ENCODE assay signal across 8 cellular contexts in genomic region chr3:102180291-102180931, GRCh38.
DNase-seq lines count a peak whose midpoint lies in the region; ATAC-seq and TF ChIP-seq lines count a peak whose summit lies in the region.

No MANE protein-coding gene starts in this region.

- CTCF ChIA-PET in activated B cell treated with CpG ODN at 0.5 μM for 24 hours (lab: Charles Lee), result interaction anchor here (0.9 to 1.7 kb wide), 5 partner anchors 9 to 366 kb away, joined by 3 to 6 read pairs (median 3); no protein-coding TSS in a partner anchor

- POLR2A ChIA-PET in activated B cell treated with CpG ODN at 0.5 μM for 24 hours (lab: Charles Lee), result interaction anchor here (0.9 to 3.7 kb wide), 7 partner anchors 121 to 331 kb away, joined by 3 to 14 read pairs (median 4); partner anchors contain the start of gene NFKBIZ

- peak; percentile 32 for ATAC-seq in HG02763 (IDR thresholded peaks at IDR 0.05; ENCODE audit: unreplicated experiment)
- ATAC-seq in activated B cell treated with CpG ODN at 0.5 μM for 24 hours (ENCODE audit: low read depth), result peak; percentile 40
- ATAC-seq in HG02588 (IDR thresholded peaks at IDR 0.05; ENCODE audit: unreplicated experiment), result no peak
- no peak for ATAC-seq in GM21717 (IDR thresholded peaks at IDR 0.05; ENCODE audit: unreplicated experiment)

- no peak overlapping the region for H3K27ac Mint-ChIP-seq in activated B cell treated with CpG ODN at 0.5 μM for 24 hours

- H3K27me3 Mint-ChIP-seq in activated B cell treated with CpG ODN at 0.5 μM for 24 hours, result no peaks in the 10 kb centered on the region

- no peak for TF ChIP-seq CTCF in activated B cell treated with CpG ODN at 0.5 μM for 24 hours (IDR thresholded peaks at IDR 0.05)

- no peaks in the 10 kb centered on the region for H3K36me3 Mint-ChIP-seq in activated B cell treated with CpG ODN at 0.5 μM for 24 hours (ENCODE audit: low read depth)

- peaks cover 6% of the 10 kb centered on the region for H3K4me1 Mint-ChIP-seq in activated B cell treated with CpG ODN at 0.5 μM for 24 hours

- DNase-seq in CD1c-positive myeloid dendritic cell (ENCODE audit: extremely low spot score) (peak; percentile 18), activated B cell treated with CpG ODN at 0.5 μM for 24 hours (no peak), left kidney (ENCODE audit: low read depth, low spot score) (peak; percentile 42), HuH-7 (ENCODE audit: low spot score) (no peak), COLO668 (lab: John Stamatoyannopoulos, UW; ENCODE audit: unreplicated experiment) (no peak)

- no peak overlapping the region for H3K4me3 Mint-ChIP-seq in activated B cell treated with CpG ODN at 0.5 μM for 24 hours

- no peaks in the 10 kb centered on the region for H3K9me3 Mint-ChIP-seq in activated B cell treated with CpG ODN at 0.5 μM for 24 hours

- intact Hi-C loops in activated B cell treated with CpG ODN at 0.5 μM for 24 hours (cut with micrococcal nuclease), result no loop called here

Comparison
In these comparisons a context has a peak if more than half of its experiments do, and no peak if none do; other contexts are left out.
1. DNase-seq: peak in CD1c-positive myeloid dendritic cell (single experiment) and left kidney (single experiment); none in activated B cell treated with CpG ODN at 0.5 μM for 24 hours (single experiment), HuH-7 (single experiment) and COLO668 (single experiment).
2. ATAC-seq: peak in HG02763 (single experiment) and activated B cell treated with CpG ODN at 0.5 μM for 24 hours (single experiment); none in HG02588 (single experiment) and GM21717 (single experiment).